In the genomic region with DNA sequence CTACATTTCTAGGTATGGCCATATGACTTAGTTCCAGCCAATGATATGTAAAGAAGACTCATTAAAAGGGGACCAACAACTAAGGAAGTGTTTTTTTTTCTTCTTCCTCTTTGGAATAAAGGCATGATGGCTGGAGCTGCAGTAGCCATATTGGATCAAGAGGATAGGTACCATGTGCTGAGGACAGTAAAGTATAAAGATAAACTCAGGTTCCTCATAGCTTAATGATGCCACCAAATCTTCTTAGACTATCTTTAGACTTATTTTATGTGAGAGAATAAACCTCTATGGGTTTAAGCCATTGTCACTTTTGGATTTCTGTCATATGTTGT, we compare ENCODE assay signal across 21 cellular contexts.
A peak's percentile ranks its signal among the peaks of the same experiment; 100 is the strongest.
DNase-seq lines count a peak whose midpoint lies in the region; ATAC-seq and TF ChIP-seq lines count a peak whose summit lies in the region.
"Had no signal": no experiment of that assay in that cellular context is flagged by ENCODE, and none has a peak within 500 bp of the region (broad histone marks: within the 10 kb centered on the region; RNA-seq: fewer than 3 reads in every experiment).

No MANE protein-coding gene starts in this region.

- H2AFZ ChIP-seq in mammary epithelial cell (ENCODE audit: low read depth, low read length) (no peak overlapping the region), Loucy (ENCODE audit: low read length) (peak overlapping the region; percentile 23; the same call in 1 of the 2 replicates)

- H4K20me1 ChIP-seq in mammary epithelial cell (ENCODE audit: insufficient read depth, low read length) (no peaks in the 10 kb centered on the region), Loucy (ENCODE audit: insufficient read depth, low read length, poor library complexity, severe bottlenecking) (no peaks in the 10 kb centered on the region)

- H3K36me3 ChIP-seq in mammary epithelial cell (ENCODE audit: insufficient read depth, low read length): no peaks in the 10 kb centered on the region
- no peaks in the 10 kb centered on the region for H3K36me3 ChIP-seq in Loucy (ENCODE audit: insufficient read depth, low read length)
- H3K36me3 ChIP-seq in mesodermal cell (ENCODE audit: control insufficient read depth, insufficient read depth, low read length): no peaks in the 10 kb centered on the region
- H3K36me3 ChIP-seq: SJCRH30 had no signal

- no peak overlapping the region for H3K4me3 Mint-ChIP-seq in MCF 10A (ENCODE audit: unreplicated experiment)
- H3K4me3 Mint-ChIP-seq in activated naive CD8-positive, alpha-beta T cell treated with anti-CD3 and anti-CD28 coated beads for 36 hours: no peak overlapping the region
- H3K4me3 Mint-ChIP-seq: CD4-positive, alpha-beta memory T cell had no signal

- no peak overlapping the region for H3K27ac Mint-ChIP-seq in MCF 10A (ENCODE audit: low read depth, unreplicated experiment)
- H3K27ac Mint-ChIP-seq in activated naive CD8-positive, alpha-beta T cell treated with anti-CD3 and anti-CD28 coated beads for 36 hours: peak overlapping the region; percentile 80

- no peak for ATAC-seq in SK-N-SH treated with all-trans-retinoic acid at 6 μM for 48 hours
- ATAC-seq: Right ventricle myocardium inferior had no signal

- DNase-seq in mammary epithelial cell: no peak
- no peak for DNase-seq in MCF 10A (ENCODE audit: unreplicated experiment)
- DNase-seq in activated naive CD8-positive, alpha-beta T cell treated with anti-CD3 and anti-CD28 coated beads for 36 hours: no peak
- DNase-seq in NCI-H2171 (lab: John Stamatoyannopoulos, UW): no peak
- DNase-seq: AML-193; C1 segment of cervical spinal cord; Caco-2; CD4-positive, alpha-beta memory T cell; NCI-H1092; NCI-H1417 treated with DMSO at 0.1 percent for 48 hours; NCI-H187; NCI-H2081 treated with DMSO at 0.1 percent for 48 hours; NCI-H2171 treated with DMSO at 0.1 percent for 48 hours; NCI-H524 treated with DMSO at 0.1 percent for 48 hours; NCI-H774; NK-92 treated with Interleukin-12 subunit alpha and Interleukin-12 subunit beta, amount 100 ng/mL, for 24 hours; SJCRH30 had no signal

- CTCF ChIA-PET in mammary epithelial cell (lab: Charles Lee; ENCODE audit: low non-redundant PET) (interaction anchor here (0.6 kb wide), 1 partner anchor 149 kb away, joined by 3 read pairs; no protein-coding TSS in a partner anchor), MCF 10A (lab: Yijun Ruan, JAX) (interaction anchor here (0.8 to 5.7 kb wide), 9 partner anchors 10 to 726 kb away, joined by 3 to 46 read pairs (median 4); no protein-coding TSS in a partner anchor)

- peaks cover 13% of the 10 kb centered on the region for H3K4me1 Mint-ChIP-seq in MCF 10A (ENCODE audit: insufficient read depth, unreplicated experiment)
- peaks cover 25% of the 10 kb centered on the region for H3K4me1 Mint-ChIP-seq in activated naive CD8-positive, alpha-beta T cell treated with anti-CD3 and anti-CD28 coated beads for 36 hours

- no peaks in the 10 kb centered on the region for H3K36me3 Mint-ChIP-seq in MCF 10A (ENCODE audit: insufficient read depth, unreplicated experiment)
- peaks cover 7% of the 10 kb centered on the region for H3K36me3 Mint-ChIP-seq in activated naive CD8-positive, alpha-beta T cell treated with anti-CD3 and anti-CD28 coated beads for 36 hours
- H3K36me3 Mint-ChIP-seq: CD4-positive, alpha-beta memory T cell had no signal

- no peaks in the 10 kb centered on the region for H3K27me3 Mint-ChIP-seq in MCF 10A (ENCODE audit: insufficient read depth, unreplicated experiment)
- peaks cover 3% of the 10 kb centered on the region for H3K27me3 Mint-ChIP-seq in activated naive CD8-positive, alpha-beta T cell treated with anti-CD3 and anti-CD28 coated beads for 36 hours
- H3K27me3 Mint-ChIP-seq: CD4-positive, alpha-beta memory T cell had no signal

- dilution Hi-C loops in mammary epithelial cell (cut with HindIII; ENCODE audit: low sequenced_read_pairs): no loop called here

- H3K9ac ChIP-seq in mammary epithelial cell (ENCODE audit: insufficient read depth, low read length) (no peak overlapping the region), Loucy (ENCODE audit: low read depth, low read length, poor library complexity, severe bottlenecking) (peak overlapping the region; percentile 25)

- TF ChIP-seq CTCF in mammary epithelial cell (conservative IDR thresholded peaks at IDR 0.05 in 1 of 2, IDR thresholded peaks at IDR 0.05 in 1 of 2; ENCODE audit: extremely low read depth in 1 of 2, insufficient read depth in 1 of 2, low read depth in 1 of 2, low read length in 2 of 2) (no peak), MCF 10A (IDR thresholded peaks at IDR 0.05; ENCODE audit: unreplicated experiment) (no peak), Loucy (conservative IDR thresholded peaks at IDR 0.05; ENCODE audit: low read length) (no peak)

- H3K4me1 ChIP-seq in mammary epithelial cell (ENCODE audit: insufficient read depth, low read length) (peaks cover 31% of the 10 kb centered on the region), Loucy (ENCODE audit: insufficient read depth, low read length, poor library complexity, severe bottlenecking) (peaks cover 25% of the 10 kb centered on the region), mesodermal cell (ENCODE audit: control insufficient read depth, insufficient read depth, low read length, poor library complexity, severe bottlenecking) (peaks cover 15% of the 10 kb centered on the region)
- H3K4me1 ChIP-seq: Caco-2 had no signal

- no peaks in the 10 kb centered on the region for H3K9me3 Mint-ChIP-seq in MCF 10A (ENCODE audit: unreplicated experiment)
- peaks cover 14% of the 10 kb centered on the region for H3K9me3 Mint-ChIP-seq in activated naive CD8-positive, alpha-beta T cell treated with anti-CD3 and anti-CD28 coated beads for 36 hours

- POLR2A ChIA-PET in MCF 10A (lab: Yijun Ruan, JAX): interaction anchor here (0.8 to 2.2 kb wide), 3 partner anchors 10 to 707 kb away, joined by 3 to 4 read pairs (median 3); no protein-coding TSS in a partner anchor

- BruUV-seq in mammary epithelial cell (replicated peaks; lab: Mats Ljungman, UMichigan) (no TSS peak), MCF 10A (replicated peaks; lab: Mats Ljungman, UMichigan) (no TSS peak)

- H3K4me2 ChIP-seq in mammary epithelial cell (ENCODE audit: insufficient read depth, low read depth, low read length) (no peak overlapping the region), Loucy (ENCODE audit: low read depth, low read length, poor library complexity, severe bottlenecking) (peak overlapping the region; percentile 72)

- peaks cover 12% of the 10 kb centered on the region for H3F3A ChIP-seq in Loucy (ENCODE audit: low read depth)

- intact Hi-C loops in mammary epithelial cell (cut with micrococcal nuclease): no loop called here
- intact Hi-C loops in MCF 10A (cut with micrococcal nuclease): no loop called here

- in situ Hi-C loops in mammary epithelial cell (cut with MboI; ENCODE audit: low sequenced_read_pairs in 2 of 2): loop anchor here (10.0 to 25.0 kb wide), 3 partner anchors 387 to 730 kb away; no protein-coding TSS in a partner anchor

- H3K27ac ChIP-seq in mammary epithelial cell (ENCODE audit: insufficient read depth, low read depth, low read length): peak overlapping the region; percentile 68
- peak overlapping the region; percentile 73 for H3K27ac ChIP-seq in mesodermal cell (ENCODE audit: low read depth, low read length, severe bottlenecking)

- H3K9me2 ChIP-seq in Loucy (replicated peaks; ENCODE audit: low read depth, low read length): no peaks in the 10 kb centered on the region

- H3K27me3 ChIP-seq in mammary epithelial cell (ENCODE audit: insufficient read depth, low read length) (no peaks in the 10 kb centered on the region), Loucy (ENCODE audit: insufficient read depth, low read length, poor library complexity, severe bottlenecking) (no peaks in the 10 kb centered on the region)
- H3K27me3 ChIP-seq: SJCRH30 had no signal

- no peaks in the 10 kb centered on the region for H3K9me3 ChIP-seq in mammary epithelial cell (replicated peaks; ENCODE audit: insufficient read depth, low read length)
- H3K9me3 ChIP-seq in Loucy (ENCODE audit: insufficient read depth, low read depth, low read length): peaks cover 7% of the 10 kb centered on the region; the same call in 1 of the 2 replicates
- no peaks in the 10 kb centered on the region for H3K9me3 ChIP-seq in mesodermal cell (ENCODE audit: control insufficient read depth, low read length)
- H3K9me3 ChIP-seq: SJCRH30 had no signal

- H3K4me3 ChIP-seq in mammary epithelial cell (replicated peaks in 1 of 3; ENCODE audit: insufficient read depth in 1 of 3, low read depth in 2 of 3, low read length in 3 of 3) (no peak overlapping the region), Loucy (ENCODE audit: low read length, poor library complexity, severe bottlenecking) (peak overlapping the region; percentile 53), mesodermal cell (ENCODE audit: extremely low read depth, insufficient read depth, low read length, poor library complexity, severe bottlenecking) (no peak overlapping the region)
- H3K4me3 ChIP-seq: SJCRH30 had no signal

- H3K79me2 ChIP-seq in mammary epithelial cell (ENCODE audit: insufficient read depth, low read length) (no peaks in the 10 kb centered on the region), Loucy (ENCODE audit: insufficient read depth, low read length) (no peaks in the 10 kb centered on the region)

TF ChIP-seq in SK-N-SH treated with all-trans-retinoic acid at 6 μM for 48 hours, 23 proteins besides CTCF, POLR2A, EP300 and RAD21 (continues in another document):
- TF ChIP-seq, protein P1, sequence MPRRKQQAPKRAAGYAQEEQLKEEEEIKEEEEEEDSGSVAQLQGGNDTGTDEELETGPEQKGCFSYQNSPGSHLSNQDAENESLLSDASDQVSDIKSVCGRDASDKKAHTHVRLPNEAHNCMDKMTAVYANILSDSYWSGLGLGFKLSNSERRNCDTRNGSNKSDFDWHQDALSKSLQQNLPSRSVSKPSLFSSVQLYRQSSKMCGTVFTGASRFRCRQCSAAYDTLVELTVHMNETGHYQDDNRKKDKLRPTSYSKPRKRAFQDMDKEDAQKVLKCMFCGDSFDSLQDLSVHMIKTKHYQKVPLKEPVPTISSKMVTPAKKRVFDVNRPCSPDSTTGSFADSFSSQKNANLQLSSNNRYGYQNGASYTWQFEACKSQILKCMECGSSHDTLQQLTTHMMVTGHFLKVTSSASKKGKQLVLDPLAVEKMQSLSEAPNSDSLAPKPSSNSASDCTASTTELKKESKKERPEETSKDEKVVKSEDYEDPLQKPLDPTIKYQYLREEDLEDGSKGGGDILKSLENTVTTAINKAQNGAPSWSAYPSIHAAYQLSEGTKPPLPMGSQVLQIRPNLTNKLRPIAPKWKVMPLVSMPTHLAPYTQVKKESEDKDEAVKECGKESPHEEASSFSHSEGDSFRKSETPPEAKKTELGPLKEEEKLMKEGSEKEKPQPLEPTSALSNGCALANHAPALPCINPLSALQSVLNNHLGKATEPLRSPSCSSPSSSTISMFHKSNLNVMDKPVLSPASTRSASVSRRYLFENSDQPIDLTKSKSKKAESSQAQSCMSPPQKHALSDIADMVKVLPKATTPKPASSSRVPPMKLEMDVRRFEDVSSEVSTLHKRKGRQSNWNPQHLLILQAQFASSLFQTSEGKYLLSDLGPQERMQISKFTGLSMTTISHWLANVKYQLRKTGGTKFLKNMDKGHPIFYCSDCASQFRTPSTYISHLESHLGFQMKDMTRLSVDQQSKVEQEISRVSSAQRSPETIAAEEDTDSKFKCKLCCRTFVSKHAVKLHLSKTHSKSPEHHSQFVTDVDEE (CRISPR knock-in tag; IDR thresholded peaks at IDR 0.05): no peak
